ENCODE assay signal across 19 cellular contexts in genomic region chr14:59199205-59199604, GRCh38. TPM values are rescaled to one million over a fixed set of nuclear protein-coding genes. Genes with fewer than 3 reads are reported as not detected.
DNase-seq lines count a peak whose midpoint lies in the region; ATAC-seq and TF ChIP-seq lines count a peak whose summit lies in the region.
"Had no signal": no experiment of that assay in that cellular context is flagged by ENCODE, and none has a peak within 500 bp of the region (broad histone marks: within the 10 kb centered on the region; RNA-seq: fewer than 3 reads in every experiment).

No MANE protein-coding gene starts in this region.

- intact Hi-C loops in right cardiac atrium (cut with DNase I): loop anchor here in 1 of 4 donors (10.0 kb wide), 1 partner anchor 226 kb away; no protein-coding TSS in a partner anchor
- intact Hi-C loops in heart left ventricle (cut with DNase I): loop anchor here in 7 of 10 donors (10.0 kb wide), 5 partner anchors 46 to 136 kb away; no protein-coding TSS in a partner anchor
- intact Hi-C loops in mammary epithelial cell (cut with micrococcal nuclease): no loop called here

- no peak overlapping the region for H3K9ac ChIP-seq in mammary epithelial cell (ENCODE audit: insufficient read depth, low read length)

- in situ Hi-C loops in G401 (cut with HindIII; ENCODE audit: low sequenced_read_pairs): no loop called here
- in situ Hi-C loops in mammary epithelial cell (cut with MboI; ENCODE audit: low sequenced_read_pairs in 2 of 2): no loop called here

- dilution Hi-C loops in mammary epithelial cell (cut with HindIII; ENCODE audit: low sequenced_read_pairs): no loop called here

- H3K27me3 ChIP-seq in right cardiac atrium (ENCODE audit: control insufficient read depth, insufficient read depth) (no peaks in the 10 kb centered on the region), heart left ventricle (no peaks in the 10 kb centered on the region), foreskin keratinocyte (no peaks in the 10 kb centered on the region), mammary epithelial cell (ENCODE audit: insufficient read depth, low read length) (no peaks in the 10 kb centered on the region)
- H3K27me3 ChIP-seq: stomach had no signal

- no peak for TF ChIP-seq POLR2A in heart left ventricle (IDR thresholded peaks at IDR 0.05)

- no peak overlapping the region for H2AFZ ChIP-seq in mammary epithelial cell (ENCODE audit: low read depth, low read length)

- BruUV-seq in mammary epithelial cell (replicated peaks; lab: Mats Ljungman, UMichigan): no TSS peak

- peaks cover 80% of the 10 kb centered on the region for H3K79me2 ChIP-seq in mammary epithelial cell (ENCODE audit: insufficient read depth, low read length)

- CTCF ChIA-PET in mammary epithelial cell (lab: Charles Lee; ENCODE audit: low non-redundant PET): no interaction called here

- WGBS in right cardiac atrium: 68% methylated on average over 5 of the region's 5 CpGs
- 72 to 82% (median 76%) methylated on average over 5 of the region's 5 CpGs for WGBS in heart left ventricle, 4 donors
- 87% methylated on average over 5 of the region's 5 CpGs for WGBS in mammary epithelial cell (ENCODE audit: low coverage, missing lambda C conversion rate)

- H3K4me1 ChIP-seq in right cardiac atrium (ENCODE audit: control insufficient read depth, insufficient read depth, low read length): peaks cover 13% of the 10 kb centered on the region
- H3K4me1 ChIP-seq in heart left ventricle: peaks cover 0 to 82% (median 42%) of the 10 kb centered on the region in 12 donors
- H3K4me1 ChIP-seq in foreskin keratinocyte: no peaks in the 10 kb centered on the region
- no peaks in the 10 kb centered on the region for H3K4me1 ChIP-seq in mammary epithelial cell (ENCODE audit: insufficient read depth, low read length)

- H3K4me3 ChIP-seq in right cardiac atrium (ENCODE audit: low read length) (no peak overlapping the region), heart left ventricle (no peak overlapping the region), mammary epithelial cell (replicated peaks in 1 of 3; ENCODE audit: insufficient read depth in 1 of 3, low read depth in 2 of 3, low read length in 3 of 3) (no peak overlapping the region)
- H3K4me3 ChIP-seq: stomach had no signal

- H3K9me3 ChIP-seq in right cardiac atrium (ENCODE audit: control insufficient read depth, low read length) (no peaks in the 10 kb centered on the region), heart left ventricle (no peaks in the 10 kb centered on the region), mammary epithelial cell (replicated peaks; ENCODE audit: insufficient read depth, low read length) (no peaks in the 10 kb centered on the region)
- H3K9me3 ChIP-seq: stomach had no signal

- H3K27ac ChIP-seq in right cardiac atrium (ENCODE audit: low read length) (peak overlapping the region; percentile 75), heart left ventricle (peak overlapping the region in 4 of 12 donors; percentile 14 to 27 (median 23)), foreskin keratinocyte (no peak overlapping the region), mammary epithelial cell (ENCODE audit: insufficient read depth, low read depth, low read length) (no peak overlapping the region)
- H3K27ac ChIP-seq: HL-60 had no signal

- TF ChIP-seq CTCF in heart left ventricle (IDR thresholded peaks at IDR 0.05) (no peak), foreskin keratinocyte (conservative IDR thresholded peaks at IDR 0.05) (peak; percentile 9), mammary epithelial cell (conservative IDR thresholded peaks at IDR 0.05 in 1 of 2, IDR thresholded peaks at IDR 0.05 in 1 of 2; ENCODE audit: extremely low read depth in 1 of 2, insufficient read depth in 1 of 2, low read depth in 1 of 2, low read length in 2 of 2) (no peak)

- H3K4me2 ChIP-seq in mammary epithelial cell (ENCODE audit: insufficient read depth, low read depth, low read length): no peak overlapping the region

- no peaks in the 10 kb centered on the region for H4K20me1 ChIP-seq in mammary epithelial cell (ENCODE audit: insufficient read depth, low read length)

- H3K36me3 ChIP-seq in heart left ventricle (no peaks in the 10 kb centered on the region), mammary epithelial cell (ENCODE audit: insufficient read depth, low read length) (no peaks in the 10 kb centered on the region)
- H3K36me3 ChIP-seq: stomach had no signal

- DNase-seq in right cardiac atrium: no peak
- no peak for DNase-seq in heart left ventricle
- peak; percentile 15 for DNase-seq in RPMI7951 (ENCODE audit: low read depth)
- no peak for DNase-seq in foreskin keratinocyte
- no peak for DNase-seq in NCI-H2029 (lab: John Stamatoyannopoulos, UW)
- no peak for DNase-seq in DMS53 treated with DMSO at 0.1 percent for 48 hours (lab: John Stamatoyannopoulos, UW; ENCODE audit: unreplicated experiment)
- DNase-seq in G401 (ENCODE audit: low spot score): no peak
- DNase-seq in mammary epithelial cell: no peak
- DNase-seq: activated CD8-positive, alpha-beta T cell treated with anti-CD3 and anti-CD28 coated beads, Interleukin-2, amount 10 ng/mL, durations not matched to agents 7 days and 5 days; CD4-positive, alpha-beta memory T cell; effector memory CD4-positive, alpha-beta T cell; KBM-7; NCI-H1105; retina; SHP77; stimulated activated CD4-positive, alpha-beta T cell treated with anti-CD3 and anti-CD28 coated beads, Interleukin-1b, Interleukin-23, amount 100 ng/mL, for 48 hours; stomach had no signal

- ATAC-seq in right cardiac atrium (no peak), heart left ventricle (no peak), foreskin keratinocyte (no peak)
- ATAC-seq: activated CD8-positive, alpha-beta T cell treated with anti-CD3 and anti-CD28 coated beads, Interleukin-2, amount 10 ng/mL, durations not matched to agents 7 days and 5 days; WTC11 had no signal

RNA-seq across cellular contexts. Expression of gene DAAM1, which starts 10.7 kb away (rescaled TPM):
- total RNA-seq in right cardiac atrium (100 to 1,000 TPM in 3 of 4 donors, 10 to 100 TPM in 1; 96.8 to 152 (median 113) TPM), heart left ventricle (10 to 100 TPM; 35.1 to 92.6 (median 68.4) TPM), foreskin keratinocyte (54.6 and 60.9 TPM in 2 replicates), mammary epithelial cell (10 to 100 TPM; 30.2 to 35.0 TPM)
- polyA plus RNA-seq in right cardiac atrium (30.7 TPM), heart left ventricle (10 to 100 TPM; 18.2 to 58.3 TPM), foreskin keratinocyte (21.0 and 24.0 TPM in 2 replicates), mammary epithelial cell (15.1 TPM)
- 8.7 and 27.4 TPM in 2 replicates for total RNA-seq in RPMI7951 (2014; rRNA removed; shearing (Covaris generic))
- 0.27 and 2.3 TPM in 2 replicates for total RNA-seq in G401 (2014; rRNA removed; shearing (Covaris generic))
- 35.3 TPM for polyA minus RNA-seq in mammary epithelial cell
